ENCODE assay signal across 26 cellular contexts in the genomic region with DNA sequence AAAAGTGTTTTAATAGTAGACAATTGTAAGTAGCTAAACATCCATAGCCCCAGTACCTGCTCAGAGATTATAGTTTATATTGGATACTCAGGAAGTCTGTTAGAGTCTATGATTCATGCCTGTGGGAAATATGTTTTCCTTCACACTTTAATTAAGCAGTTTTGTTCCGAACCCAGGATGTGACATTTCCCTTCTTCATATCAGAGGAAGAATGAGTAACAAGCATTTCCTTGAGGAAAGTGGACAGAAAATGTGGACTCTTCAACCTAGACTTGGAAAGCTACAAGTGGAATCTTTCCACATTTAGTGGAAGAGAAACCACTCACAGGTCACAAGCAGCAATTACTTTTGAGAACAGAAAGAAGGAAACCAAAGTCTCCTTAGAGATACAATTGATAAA.
"Had no signal": no experiment of that assay in that cellular context is flagged by ENCODE, and none has a peak within 500 bp of the region (broad histone marks: within the 10 kb centered on the region; RNA-seq: fewer than 3 reads in every experiment).

No MANE protein-coding gene starts in this region.

- DNase-seq: activated B cell treated with CpG ODN at 0.5 μM for 24 hours; activated CD4-positive, alpha-beta memory T cell treated with anti-CD3 and anti-CD28 coated beads for 36 hours; activated CD4-positive, alpha-beta T cell treated with anti-CD3 and anti-CD28 coated beads for 4 hours; activated CD4-positive, alpha-beta T cell treated with anti-CD3 and anti-CD28 coated beads, Interleukin-2, amount 50 U/mL, for 1 hour; activated CD4-positive, CD25-positive, alpha-beta regulatory T cell treated with anti-CD3 and anti-CD28 coated beads, Interleukin-2, amount 50 U/mL, for 72 hours; activated CD8-positive, alpha-beta memory T cell treated with anti-CD3 and anti-CD28 coated beads, Interleukin-2, amount 50 U/mL, for 4 hours; activated gamma-delta T cell treated with Interleukin-2 at 50 U/mL for 16 hours; activated naive CD4-positive, alpha-beta T cell treated with anti-CD3 and anti-CD28 coated beads for 36 hours; activated T-cell treated with anti-CD3 and anti-CD28 coated beads for 4 hours; activated T-cell treated with anti-CD3 and anti-CD28 coated beads, Interleukin-2, amount 50 U/mL, for 4 hours; adrenal gland; brain microvascular endothelial cell; central memory CD4-positive, alpha-beta T cell; MM.1S; MV-4-11; NCI-H1092; NCI-H1436 treated with DMSO at 0.1 percent for 48 hours; NCI-H1694 treated with DMSO at 0.1 percent for 48 hours; NCI-H345; SHP77; SJCRH30; T-helper 17 cell; T-helper 9 cell had no signal

- ATAC-seq: activated naive CD4-positive, alpha-beta T cell treated with anti-CD3 and anti-CD28 coated beads, Interleukin-2, amount 50 U/mL, for 72 hours; activated T-cell treated with anti-CD3 and anti-CD28 coated beads, Interleukin-2, amount 50 U/mL, for 4 hours; Panc1; T-helper 17 cell had no signal

- H3K4me3 ChIP-seq: adrenal gland, SJCRH30, SK-N-MC had no signal
